ENCODE assay signal across 7 cellular contexts in the genomic region with DNA sequence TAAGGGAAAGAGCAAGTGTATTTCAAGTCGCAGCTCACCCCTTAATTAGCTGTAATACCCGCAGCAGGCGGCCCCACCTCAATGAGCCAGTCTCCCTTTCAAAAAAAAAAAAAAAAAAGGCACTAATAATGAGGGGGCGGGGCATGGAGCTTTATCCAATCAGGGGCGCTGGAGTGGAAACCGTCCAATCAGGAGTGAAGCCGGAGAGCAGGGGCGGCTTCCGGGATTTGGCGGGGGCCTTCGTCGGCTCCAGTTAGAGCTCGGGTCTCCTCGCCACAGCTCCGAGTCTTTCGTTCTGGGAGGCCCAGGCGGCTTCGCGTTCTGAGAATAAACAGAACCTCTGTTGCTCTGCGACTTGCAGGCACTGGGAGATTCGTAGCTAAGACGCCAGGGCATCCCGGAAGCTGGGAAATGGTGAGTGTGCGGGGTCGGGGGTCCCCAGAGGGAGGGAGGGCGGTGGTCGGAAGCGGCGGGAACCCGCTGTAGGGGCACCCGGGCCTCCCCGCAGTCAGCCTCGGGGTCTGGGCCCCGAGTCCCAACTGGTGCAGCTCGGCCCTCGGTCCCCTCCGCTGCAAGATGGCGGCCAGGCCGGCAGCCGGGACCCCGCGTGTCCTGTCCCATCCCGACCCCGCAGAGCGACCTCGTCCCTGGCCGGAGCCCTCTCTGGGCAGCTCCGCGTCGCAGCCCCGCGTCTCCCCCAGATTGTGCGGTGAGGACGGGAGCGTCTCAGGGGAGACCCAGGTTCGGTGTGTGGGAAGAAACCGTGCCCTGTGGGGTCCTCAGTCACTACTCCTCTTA. TPM values are rescaled to one million over a fixed set of nuclear protein-coding genes. Genes with fewer than 3 reads are reported as not detected.
A peak's percentile ranks its signal among the peaks of the same experiment; 100 is the strongest.
DNase-seq lines count a peak whose midpoint lies in the region; ATAC-seq and TF ChIP-seq lines count a peak whose summit lies in the region.

A gene (plus strand): TSS at position 252 of the 798 bp plus-strand sequence. CDS start 160 bp downstream, at position 412.

- H3K4me1 ChIP-seq in iPS-15b (ENCODE audit: control insufficient read depth, insufficient read depth, low read length) (peaks cover 3% of the 10 kb centered on the region), skeletal muscle satellite cell (ENCODE audit: control insufficient read depth, insufficient read depth, low read length) (peaks cover 43% of the 10 kb centered on the region)

- H3K4me3 ChIP-seq in iPS-15b (ENCODE audit: low read depth, low read length) (peak within 1 kb of the TSS; percentile 88), skeletal muscle satellite cell (ENCODE audit: low read length) (peak within 1 kb of the TSS; percentile 98)

- peaks cover 61% of the 10 kb centered on the region for H3K4me1 Mint-ChIP-seq in brain

- peak within 1 kb of the TSS; percentile 90 for H3K4me2 ChIP-seq in skeletal muscle satellite cell (ENCODE audit: low read length)

- H3K36me3 Mint-ChIP-seq in brain, result peaks cover 17% of the 10 kb centered on the region

- H3K27me3 ChIP-seq in iPS-15b (ENCODE audit: control insufficient read depth, insufficient read depth, low read length), result peaks cover 16% of the 10 kb centered on the region
- H3K27me3 ChIP-seq in skeletal muscle satellite cell (ENCODE audit: control insufficient read depth, insufficient read depth, low read length), result no peaks in the 10 kb centered on the region

- peaks cover 12% of the 10 kb centered on the region for H3K27me3 Mint-ChIP-seq in brain

- no peaks in the 10 kb centered on the region for H3K9me3 Mint-ChIP-seq in brain

- no peak for TF ChIP-seq CTCF in brain (conservative IDR thresholded peaks at IDR 0.05)

- H3K27ac Mint-ChIP-seq in brain, result peak within 1 kb of the TSS; percentile 88 to 99 (median 97)

- peak; percentile 95 for DNase-seq in NCI-H2107 (lab: John Stamatoyannopoulos, UW)
- DNase-seq in UCSD-AML1 (lab: John Stamatoyannopoulos, UW; ENCODE audit: unreplicated experiment), result peak; percentile 89

- no peaks in the 10 kb centered on the region for H3K9me3 ChIP-seq in iPS-15b (ENCODE audit: control insufficient read depth, insufficient read depth, low read length)
- H3K9me3 ChIP-seq in skeletal muscle satellite cell (replicated peaks; ENCODE audit: low read length), result no peaks in the 10 kb centered on the region

- H3K9ac ChIP-seq in iPS-15b (ENCODE audit: low read depth, low read length), result peak within 1 kb of the TSS; percentile 97
- peak within 1 kb of the TSS; percentile 99 for H3K9ac ChIP-seq in skeletal muscle satellite cell (ENCODE audit: low read depth, low read length)

- ATAC-seq in GM18511 (IDR thresholded peaks at IDR 0.05; ENCODE audit: unreplicated experiment) (peak; percentile 60), HG02981 (IDR thresholded peaks at IDR 0.05; ENCODE audit: unreplicated experiment) (peak; percentile 56)

- peak within 1 kb of the TSS; percentile 85 to 99 (median 96) for H3K4me3 Mint-ChIP-seq in brain

- H3K36me3 ChIP-seq in iPS-15b (ENCODE audit: control insufficient read depth, insufficient read depth, low read length) (no peaks in the 10 kb centered on the region), skeletal muscle satellite cell (ENCODE audit: insufficient read depth, low read length) (peaks cover 10% of the 10 kb centered on the region)

RNA-seq across cellular contexts. Expression of the gene that starts here (rescaled TPM):
- 0.58 TPM for polyA plus RNA-seq in brain (ENCODE audit: insufficient read depth, low read depth, low replicate concordance)
- total RNA-seq in skeletal muscle satellite cell (2012; rRNA removed), result 15.2 and 17.9 TPM in 2 replicates

Comparison
In these comparisons a context has a peak if more than half of its experiments do, and no peak if none do; other contexts are left out.
1. Peak in every context shown above with its lines: DNase-seq, ATAC-seq and H3K4me3 ChIP-seq.